Comparison of ENCODE assay signal across 29 cellular contexts in genomic region chr3:162236949-162237348, GRCh38.
"Had no signal": no experiment of that assay in that cellular context is flagged by ENCODE, and none has a peak within 500 bp of the region (broad histone marks: within the 10 kb centered on the region; RNA-seq: fewer than 3 reads in every experiment).

No MANE protein-coding gene starts in this region.

- H3K27ac ChIP-seq: colonic mucosa, epithelial cell of prostate, gastroesophageal sphincter, heart left ventricle, hepatocyte, neutrophil, parathyroid adenoma, right atrium auricular region, stomach, thyroid gland had no signal

- H3K27ac Mint-ChIP-seq: dendritic cell treated with granulocyte-macrophage colony-stimulating factor and Interleukin-4, amounts not matched to agents 40 ng/mL and 50 ng/mL, for 4 days; endodermal cell; memory B cell; natural killer cell treated with Interleukin-12 subunit alpha and Interleukin-12 subunit beta and Interleukin-15 and Interleukin-18, amount 100 ng/mL, for 72 hours; progenitor cell of endocrine pancreas; stimulated activated effector memory CD8-positive, alpha-beta T cell treated with anti-CD3 and anti-CD28 coated beads, Interleukin-12 subunit alpha, Interleukin-12 subunit beta, amount 100 ng/mL, for 72 hours had no signal

- H3K36me3 Mint-ChIP-seq: memory B cell; naive B cell; natural killer cell treated with Interleukin-12 subunit alpha and Interleukin-12 subunit beta and Interleukin-15 and Interleukin-18, amount 100 ng/mL, for 72 hours; stimulated activated effector memory CD8-positive, alpha-beta T cell treated with anti-CD3 and anti-CD28 coated beads, Interleukin-12 subunit alpha, Interleukin-12 subunit beta, amount 100 ng/mL, for 72 hours had no signal

- H3K4me3 Mint-ChIP-seq: dendritic cell treated with granulocyte-macrophage colony-stimulating factor and Interleukin-4, amounts not matched to agents 40 ng/mL and 50 ng/mL, for 4 days; endodermal cell; memory B cell; naive B cell; natural killer cell treated with Interleukin-12 subunit alpha and Interleukin-12 subunit beta and Interleukin-15 and Interleukin-18, amount 100 ng/mL, for 72 hours; neural crest cell; stimulated activated effector memory CD8-positive, alpha-beta T cell treated with anti-CD3 and anti-CD28 coated beads, Interleukin-12 subunit alpha, Interleukin-12 subunit beta, amount 100 ng/mL, for 72 hours had no signal

- DNase-seq: colonic mucosa; effector CD8-positive, alpha-beta T cell; endodermal cell; foreskin fibroblast; heart left ventricle; kidney; naive B cell; stimulated activated CD4-positive, alpha-beta T cell treated with anti-CD3 and anti-CD28 coated beads, Interleukin-2, amount 100 ng/mL, for 24 hours; stimulated activated CD4-positive, alpha-beta T cell treated with anti-CD3 and anti-CD28 coated beads, Interleukin-4, amount 100 ng/mL, for 24 hours; stimulated activated naive CD4-positive, alpha-beta T cell treated with Interleukin-2 at 50 U/mL for 16 hours; stomach; thyroid gland; trophoblast cell had no signal

- H3K9me3 ChIP-seq: colonic mucosa, gastroesophageal sphincter, heart left ventricle, neutrophil, right atrium auricular region, stomach, thyroid gland had no signal

- H3K9me3 Mint-ChIP-seq: dendritic cell treated with granulocyte-macrophage colony-stimulating factor and Interleukin-4, amounts not matched to agents 40 ng/mL and 50 ng/mL, for 4 days; endodermal cell; neural crest cell had no signal

- H3K4me1 Mint-ChIP-seq: memory B cell; naive B cell; neural crest cell; stimulated activated effector memory CD8-positive, alpha-beta T cell treated with anti-CD3 and anti-CD28 coated beads, Interleukin-12 subunit alpha, Interleukin-12 subunit beta, amount 100 ng/mL, for 72 hours had no signal

- H3K79me2 ChIP-seq: hepatocyte, parathyroid adenoma had no signal

- H3K27me3 Mint-ChIP-seq: dendritic cell treated with granulocyte-macrophage colony-stimulating factor and Interleukin-4, amounts not matched to agents 40 ng/mL and 50 ng/mL, for 4 days; memory B cell; naive B cell; natural killer cell treated with Interleukin-12 subunit alpha and Interleukin-12 subunit beta and Interleukin-15 and Interleukin-18, amount 100 ng/mL, for 72 hours; progenitor cell of endocrine pancreas had no signal

- H3K36me3 ChIP-seq: colonic mucosa, gastroesophageal sphincter, heart left ventricle, neutrophil, right atrium auricular region, stomach, thyroid gland had no signal

- H2AFZ ChIP-seq: hepatocyte, parathyroid adenoma had no signal

- H3K4me2 ChIP-seq: hepatocyte had no signal

- H3K4me3 ChIP-seq: colonic mucosa, gastroesophageal sphincter, heart left ventricle, hepatocyte, lung, right atrium auricular region, stomach, thyroid gland had no signal

- H3K4me1 ChIP-seq: colonic mucosa, gastroesophageal sphincter, heart left ventricle, parathyroid adenoma, right atrium auricular region, stomach, thyroid gland had no signal

- ATAC-seq: esophagus mucosa; gastroesophageal sphincter; heart left ventricle; left lobe of liver; natural killer cell treated with Interleukin-12 subunit alpha and Interleukin-12 subunit beta and Interleukin-15 and Interleukin-18, amount 100 ng/mL, for 72 hours; sciatic nerve; stimulated activated effector memory CD8-positive, alpha-beta T cell treated with anti-CD3 and anti-CD28 coated beads, Interleukin-12 subunit alpha, Interleukin-12 subunit beta, amount 100 ng/mL, for 72 hours had no signal

- H3K9ac ChIP-seq: parathyroid adenoma had no signal

- H3K27me3 ChIP-seq: colonic mucosa, gastroesophageal sphincter, heart left ventricle, hepatocyte, neutrophil, right atrium auricular region, stomach, thyroid gland had no signal
